8 cellular contexts compared by ENCODE assay signal in genomic region chr22:17501679-17502285, GRCh38.
A peak's percentile ranks its signal among the peaks of the same experiment; 100 is the strongest.
DNase-seq lines count a peak whose midpoint lies in the region; ATAC-seq and TF ChIP-seq lines count a peak whose summit lies in the region.

No MANE protein-coding gene starts in this region.

- peaks cover 4% of the 10 kb centered on the region for H3K27me3 Mint-ChIP-seq in activated CD8-positive, alpha-beta T cell treated with anti-CD3 and anti-CD28 coated beads for 36 hours

- H3K4me3 ChIP-seq in HAP-1 = no peak overlapping the region

- no peaks in the 10 kb centered on the region for H3K27me3 ChIP-seq in HAP-1 (ENCODE audit: low read depth)

- POLR2A ChIA-PET in activated CD8-positive, alpha-beta T cell treated with anti-CD3 and anti-CD28 coated beads for 36 hours (lab: Charles Lee) = interaction anchor here (0.6 to 0.7 kb wide), 2 partner anchors 95 to 189 kb away, joined by 3 read pairs; no protein-coding TSS in a partner anchor

- H3K9me3 ChIP-seq in HAP-1 = no peaks in the 10 kb centered on the region

- no peaks in the 10 kb centered on the region for H3K4me1 Mint-ChIP-seq in activated CD8-positive, alpha-beta T cell treated with anti-CD3 and anti-CD28 coated beads for 36 hours (ENCODE audit: low read depth)

- H3K36me3 Mint-ChIP-seq in activated CD8-positive, alpha-beta T cell treated with anti-CD3 and anti-CD28 coated beads for 36 hours (ENCODE audit: low read depth) = no peaks in the 10 kb centered on the region

- peak; percentile 82 for DNase-seq in DMS153 treated with DMSO at 0.1 percent for 48 hours (lab: John Stamatoyannopoulos, UW; ENCODE audit: unreplicated experiment)
- peak; percentile 48 to 74 for DNase-seq in HAP-1 (ENCODE audit: low spot score in 2 of 2)
- DNase-seq in NCI-H2227 treated with DMSO at 0.1 percent for 48 hours (lab: John Stamatoyannopoulos, UW) = peak; percentile 72
- DNase-seq in activated CD8-positive, alpha-beta T cell treated with anti-CD3 and anti-CD28 coated beads for 36 hours = peak; percentile 34
- no peak for DNase-seq in Right ventricle myocardium superior
- DNase-seq in putamen (ENCODE audit: low spot score) = peak; percentile 69

- CTCF ChIA-PET in activated CD8-positive, alpha-beta T cell treated with anti-CD3 and anti-CD28 coated beads for 36 hours (lab: Charles Lee) = interaction anchor here (0.7 to 2.7 kb wide), 32 partner anchors 8 to 574 kb away, joined by 3 to 39 read pairs (median 3); partner anchors contain the start of gene CECR2

- intact Hi-C loops in activated CD8-positive, alpha-beta T cell treated with anti-CD3 and anti-CD28 coated beads for 36 hours (cut with micrococcal nuclease) = loop anchor here (5.0 kb wide), 2 partner anchors 329 to 424 kb away; no protein-coding TSS in a partner anchor
- intact Hi-C loops in Right ventricle myocardium superior (cut with DNase I) = loop anchor here (5.0 to 10.0 kb wide), 4 partner anchors 134 to 417 kb away; partner anchors contain the start of genes CECR2 and IL17RA

- H3K4me3 Mint-ChIP-seq in activated CD8-positive, alpha-beta T cell treated with anti-CD3 and anti-CD28 coated beads for 36 hours = no peak overlapping the region

- ATAC-seq in activated CD8-positive, alpha-beta T cell treated with anti-CD3 and anti-CD28 coated beads for 36 hours = peak; percentile 78
- ATAC-seq in Right ventricle myocardium superior (ENCODE audit: poor library complexity) (peak; percentile 93), HG02610 (IDR thresholded peaks at IDR 0.05; ENCODE audit: unreplicated experiment) (no peak), GM18861 (IDR thresholded peaks at IDR 0.05; ENCODE audit: unreplicated experiment) (no peak)

- TF ChIP-seq CTCF in activated CD8-positive, alpha-beta T cell treated with anti-CD3 and anti-CD28 coated beads for 36 hours (IDR thresholded peaks at IDR 0.05) = peak; percentile 66

- in situ Hi-C loops in HAP-1 (cut with MboI; ENCODE audit: low sequenced_read_pairs) = loop anchor here (5.0 to 10.0 kb wide), 2 partner anchors 137 to 329 kb away; partner anchors contain the start of gene CECR2

- H3K9me3 Mint-ChIP-seq in activated CD8-positive, alpha-beta T cell treated with anti-CD3 and anti-CD28 coated beads for 36 hours = no peaks in the 10 kb centered on the region

- H3K27ac Mint-ChIP-seq in activated CD8-positive, alpha-beta T cell treated with anti-CD3 and anti-CD28 coated beads for 36 hours = no peak overlapping the region

- H3K4me1 ChIP-seq in HAP-1 = no peaks in the 10 kb centered on the region

- peaks cover 31% of the 10 kb centered on the region for H3K36me3 ChIP-seq in HAP-1 (replicated peaks)

Comparison
In these comparisons a context has a peak if more than half of its experiments do, and no peak if none do; other contexts are left out.
1. ATAC-seq: peak in activated CD8-positive, alpha-beta T cell treated with anti-CD3 and anti-CD28 coated beads for 36 hours (single experiment) and Right ventricle myocardium superior (single experiment); none in HG02610 (single experiment) and GM18861 (single experiment).